In the genomic region with DNA sequence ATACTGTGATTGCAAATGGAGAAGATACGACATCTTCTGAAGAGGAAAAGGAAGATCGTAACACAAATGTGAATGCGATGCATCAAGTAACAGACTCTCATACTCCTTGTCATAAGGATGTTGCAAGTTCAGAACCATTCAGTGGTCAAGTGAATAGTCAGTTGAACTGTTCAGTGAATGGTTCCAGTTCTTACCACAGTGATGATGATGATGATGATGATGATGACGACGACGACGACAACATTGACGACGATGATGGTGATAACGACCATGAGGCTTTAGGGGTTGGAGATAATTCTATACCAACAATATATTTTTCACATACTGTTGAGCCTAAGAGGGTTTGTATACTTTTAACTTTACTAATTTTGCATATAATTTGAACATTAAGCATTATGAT, we compare ENCODE assay signal across 20 cellular contexts.
A peak's percentile ranks its signal among the peaks of the same experiment; 100 is the strongest.
DNase-seq lines count a peak whose midpoint lies in the region; ATAC-seq, FAIRE-seq and TF ChIP-seq lines count a peak whose summit lies in the region.
"Had no signal": no experiment of that assay in that cellular context is flagged by ENCODE, and none has a peak within 500 bp of the region (broad histone marks: within the 10 kb centered on the region; RNA-seq: fewer than 3 reads in every experiment).

No MANE protein-coding gene starts in this region.

- no peak overlapping the region for H3K27ac Mint-ChIP-seq in H9
- peak overlapping the region; percentile 26 to 39 for H3K27ac Mint-ChIP-seq in effector memory CD8-positive, alpha-beta T cell
- H3K27ac Mint-ChIP-seq: CD4-positive, alpha-beta memory T cell; HFFc6 had no signal

- H4K8ac ChIP-seq in H9 (replicated peaks; ENCODE audit: insufficient read length, low read depth, low read length): no peak overlapping the region

- H3K27ac ChIP-seq in H9 (ENCODE audit: insufficient read length, low read depth, low read length) (no peak overlapping the region), coronary artery (no peak overlapping the region)
- H3K27ac ChIP-seq: C4-2B had no signal

- no peaks in the 10 kb centered on the region for H3K79me2 ChIP-seq in H9 (ENCODE audit: insufficient read depth, low read length)

- H3K4ac ChIP-seq in H9 (ENCODE audit: low read depth, low read length): no peak overlapping the region

- no peak overlapping the region for H2BK15ac ChIP-seq in H9 (ENCODE audit: low read depth, low read length)

- H2BK5ac ChIP-seq in H9 (ENCODE audit: insufficient read length, low read length): no peak overlapping the region

- H2AFZ ChIP-seq in H9 (ENCODE audit: low read length): no peak overlapping the region

- H3K4me2 ChIP-seq in H9 (ENCODE audit: insufficient read depth, insufficient read length, low read length): no peak overlapping the region

- no peaks in the 10 kb centered on the region for H3K9me3 Mint-ChIP-seq in H9
- H3K9me3 Mint-ChIP-seq in effector memory CD8-positive, alpha-beta T cell: no peaks in the 10 kb centered on the region
- H3K9me3 Mint-ChIP-seq: CD4-positive, alpha-beta memory T cell; HFFc6 had no signal

- no peaks in the 10 kb centered on the region for H3K23me2 ChIP-seq in H9 (ENCODE audit: insufficient read length, low read depth, low read length, poor library complexity, severe bottlenecking)

- no peak for TF ChIP-seq POLR2A in GM12891 (IDR thresholded peaks at IDR 0.05; ENCODE audit: low read depth, low read length)

- TF ChIP-seq CTCF in H9 (conservative IDR thresholded peaks at IDR 0.05) (no peak), coronary artery (IDR thresholded peaks at IDR 0.05) (no peak)

- H2AK5ac ChIP-seq in H9 (ENCODE audit: insufficient read length, low read length): no peak overlapping the region

- H3K18ac ChIP-seq in H9 (ENCODE audit: insufficient read length, low read depth, low read length): no peak overlapping the region

- no peak overlapping the region for H3K23ac ChIP-seq in H9 (ENCODE audit: insufficient read length, low read depth, low read length)

- no CpG with 5 or more reads among the region's 10 CpGs for WGBS in H9 (ENCODE audit: extremely low coverage, insufficient read length, low lambda C conversion rate)

- no peak overlapping the region for H3K56ac ChIP-seq in H9 (ENCODE audit: insufficient read length, low read depth, low read length)

- H3K36me3 Mint-ChIP-seq in H9 (ENCODE audit: insufficient read depth in 1 of 3, low read depth in 3 of 3): peaks cover 10 to 28% (median 25%) of the 10 kb centered on the region in 3 experiments; a peak in 6 of 7 replicates
- peaks cover 58% of the 10 kb centered on the region for H3K36me3 Mint-ChIP-seq in effector memory CD8-positive, alpha-beta T cell (ENCODE audit: insufficient read depth)

- no peak overlapping the region for H3K4me3 ChIP-seq in coronary artery

- ATAC-seq in effector memory CD8-positive, alpha-beta T cell (replicated peaks): no peak
- no peak for ATAC-seq in HG02763 (IDR thresholded peaks at IDR 0.05; ENCODE audit: unreplicated experiment)

- H3K79me1 ChIP-seq in H9 (ENCODE audit: insufficient read depth, low read depth, low read length, poor library complexity, severe bottlenecking): peaks cover 3% of the 10 kb centered on the region

- H3K27me3 Mint-ChIP-seq in H9 (ENCODE audit: low read depth): no peaks in the 10 kb centered on the region
- H3K27me3 Mint-ChIP-seq in effector memory CD8-positive, alpha-beta T cell: no peaks in the 10 kb centered on the region
- H3K27me3 Mint-ChIP-seq: CD4-positive, alpha-beta memory T cell had no signal

- H3K4me3 Mint-ChIP-seq in H9: no peak overlapping the region
- H3K4me3 Mint-ChIP-seq in effector memory CD8-positive, alpha-beta T cell: no peak overlapping the region
- H3K4me3 Mint-ChIP-seq: CD4-positive, alpha-beta memory T cell; HFFc6 had no signal

- no peak overlapping the region for H3K14ac ChIP-seq in H9 (ENCODE audit: insufficient read depth, low read length)

- H4K5ac ChIP-seq in H9 (ENCODE audit: insufficient read length, low read depth, low read length): peak overlapping the region; percentile 90

- no peak overlapping the region for H3K9ac ChIP-seq in H9 (ENCODE audit: extremely low read depth, insufficient read length, low read length)

- no peak for DNase-seq in GM12891 (ENCODE audit: insufficient read length, low spot score)
- no peak for DNase-seq in H9
- DNase-seq in effector memory CD8-positive, alpha-beta T cell: no peak
- no peak for DNase-seq in urothelium cell line (ENCODE audit: low spot score)
- DNase-seq in coronary artery (ENCODE audit: low spot score): no peak
- DNase-seq in cerebellar nuclear complex (lab: John Stamatoyannopoulos, UW): no peak
- DNase-seq: ACHN; AML-193; CD4-positive, alpha-beta memory T cell; DND-41; EL; GOT3; HCEC 1CT; HFFc6; Kasumi-1; KG1 had no signal

- H3K9me3 ChIP-seq in H9 (ENCODE audit: control insufficient read depth, low read depth, low read length): no peaks in the 10 kb centered on the region

- H4K91ac ChIP-seq in H9 (ENCODE audit: insufficient read length, low read depth, low read length): no peak overlapping the region

- H2BK12ac ChIP-seq in H9 (ENCODE audit: insufficient read length, low read depth, low read length): no peak overlapping the region

- no peaks in the 10 kb centered on the region for H4K20me1 ChIP-seq in H9 (ENCODE audit: control insufficient read depth, insufficient read depth, insufficient read length)

- no peak overlapping the region for H2BK20ac ChIP-seq in H9 (ENCODE audit: low read depth, low read length, poor library complexity, severe bottlenecking)

- no peak overlapping the region for H2BK120ac ChIP-seq in H9 (ENCODE audit: low read depth, low read length, poor library complexity, severe bottlenecking)

- FAIRE-seq in GM12891 (lab: Jason Lieb, UNC) (peak; percentile 82), urothelium cell line (lab: Jason Lieb, UNC) (peak; percentile 92)
- FAIRE-seq: GM12892, HTR-8/SVneo had no signal

- no peaks in the 10 kb centered on the region for H3K4me1 ChIP-seq in H9 (ENCODE audit: insufficient read depth, low read length)

- H3K4me1 Mint-ChIP-seq in H9: peaks cover 13 to 17% of the 10 kb centered on the region in 2 experiments
- peaks cover 18 to 28% of the 10 kb centered on the region in 2 donors for H3K4me1 Mint-ChIP-seq in effector memory CD8-positive, alpha-beta T cell (ENCODE audit: low read depth in 2 of 2)

- no peak overlapping the region for H3T11ph ChIP-seq in H9 (ENCODE audit: low read length)

- H3K27me3 ChIP-seq in H9 (ENCODE audit: insufficient read depth, low read length): no peaks in the 10 kb centered on the region

TF ChIP-seq in GM12891, 5 proteins besides CTCF, POLR2A, EP300 and RAD21:
- TF ChIP-seq POLR2AphosphoS5 (IDR thresholded peaks at IDR 0.05; ENCODE audit: low read depth, low read length) (no peak), PAX5 (IDR thresholded peaks at IDR 0.05; ENCODE audit: insufficient read depth, low read length, severe bottlenecking) (no peak), POU2F2 (IDR thresholded peaks at IDR 0.05; ENCODE audit: low read depth, low read length) (no peak), SPI1 (IDR thresholded peaks at IDR 0.05; ENCODE audit: low read depth, low read length) (no peak), TAF1 (IDR thresholded peaks at IDR 0.05; ENCODE audit: low read depth, low read length) (no peak)

Comparison
In these comparisons a context has a peak if more than half of its experiments do, and no peak if none do; other contexts are left out.
1. H3K27ac Mint-ChIP-seq: peak in effector memory CD8-positive, alpha-beta T cell (2 of 2); none in H9 (0 of 3).